In genomic region chr16:55834044-55834443, GRCh38 we compare ENCODE assay signal across 15 cellular contexts. TPM values are rescaled to one million over a fixed set of nuclear protein-coding genes. Genes with fewer than 3 reads are reported as not detected.
DNase-seq lines count a peak whose midpoint lies in the region; ATAC-seq, FAIRE-seq and TF ChIP-seq lines count a peak whose summit lies in the region.
"Had no signal": no experiment of that assay in that cellular context is flagged by ENCODE, and none has a peak within 500 bp of the region (broad histone marks: within the 10 kb centered on the region; RNA-seq: fewer than 3 reads in every experiment).

No MANE protein-coding gene starts in this region.

- no peak for TF ChIP-seq CTCF in esophagus squamous epithelium (IDR thresholded peaks at IDR 0.05)

- no peaks in the 10 kb centered on the region for H3K4me1 Mint-ChIP-seq in CD8-positive, alpha-beta memory T cell

- H3K9me3 Mint-ChIP-seq in CD8-positive, alpha-beta memory T cell = no peaks in the 10 kb centered on the region

- ATAC-seq in GM21367 (IDR thresholded peaks at IDR 0.05; ENCODE audit: unreplicated experiment) = peak; percentile 47
- ATAC-seq in HG03039 (IDR thresholded peaks at IDR 0.05; ENCODE audit: unreplicated experiment) = peak; percentile 71

- no peak overlapping the region for H3K4me3 Mint-ChIP-seq in CD8-positive, alpha-beta memory T cell

- no peak for TF ChIP-seq POLR2A in GM12891 (IDR thresholded peaks at IDR 0.05; ENCODE audit: low read depth, low read length)
- no peak for TF ChIP-seq POLR2A in esophagus squamous epithelium (IDR thresholded peaks at IDR 0.05)

- peaks cover 8 to 10% of the 10 kb centered on the region in 2 donors for H3K27me3 Mint-ChIP-seq in CD8-positive, alpha-beta memory T cell

- H3K36me3 ChIP-seq in CD8-positive, alpha-beta memory T cell (ENCODE audit: insufficient read depth, low read length) = no peaks in the 10 kb centered on the region
- no peaks in the 10 kb centered on the region for H3K36me3 ChIP-seq in esophagus squamous epithelium
- H3K36me3 ChIP-seq: colonic mucosa, sigmoid colon had no signal

- no peak overlapping the region for H3K27ac ChIP-seq in CD8-positive, alpha-beta memory T cell (ENCODE audit: low read depth, low read length)
- no peak overlapping the region for H3K27ac ChIP-seq in esophagus squamous epithelium
- H3K27ac ChIP-seq: colonic mucosa, KMS-11 had no signal

- POLR2A ChIA-PET in CD8-positive, alpha-beta memory T cell (lab: Charles Lee) = no interaction called here

- intact Hi-C loops in esophagus squamous epithelium (cut with DNase I) = no loop called here

- DNase-seq in GM12891 (ENCODE audit: insufficient read length, low spot score) = no peak
- peak; percentile 93 for DNase-seq in NOMO-1 treated with DMSO at 0.1 percent for 48 hours (lab: John Stamatoyannopoulos, UW; ENCODE audit: unreplicated experiment)
- no peak for DNase-seq in CD8-positive, alpha-beta memory T cell
- no peak for DNase-seq in foreskin melanocyte
- DNase-seq in putamen (ENCODE audit: low spot score) = no peak
- no peak for DNase-seq in esophagus squamous epithelium (lab: John Stamatoyannopoulos, UW)
- DNase-seq: colonic mucosa, DMS79 treated with DMSO at 0.1 percent for 48 hours, sigmoid colon, trophoblast cell had no signal

- H3K4me3 ChIP-seq in CD8-positive, alpha-beta memory T cell (ENCODE audit: low read length) = no peak overlapping the region
- no peak overlapping the region for H3K4me3 ChIP-seq in esophagus squamous epithelium
- H3K4me3 ChIP-seq: colonic mucosa, sigmoid colon had no signal

- CTCF ChIA-PET in CD8-positive, alpha-beta memory T cell (lab: Charles Lee) = no interaction called here

- 38 to 56% methylated on average over 7 of the region's 7 CpGs for WGBS in esophagus squamous epithelium, 2 donors

- no peaks in the 10 kb centered on the region for H3K36me3 Mint-ChIP-seq in CD8-positive, alpha-beta memory T cell

- H3K27ac Mint-ChIP-seq in CD8-positive, alpha-beta memory T cell = no peak overlapping the region

- H3K27me3 ChIP-seq in CD8-positive, alpha-beta memory T cell (ENCODE audit: insufficient read depth, low read length, poor library complexity, severe bottlenecking) = no peaks in the 10 kb centered on the region
- H3K27me3 ChIP-seq in esophagus squamous epithelium = peaks cover 0 to 17% (median 0%) of the 10 kb centered on the region in 4 donors
- H3K27me3 ChIP-seq: colonic mucosa, sigmoid colon had no signal

- H3K4me1 ChIP-seq in CD8-positive, alpha-beta memory T cell (ENCODE audit: insufficient read depth, low read length) = no peaks in the 10 kb centered on the region
- peaks cover 5 to 30% (median 19%) of the 10 kb centered on the region in 3 donors for H3K4me1 ChIP-seq in esophagus squamous epithelium
- H3K4me1 ChIP-seq: colonic mucosa, sigmoid colon had no signal

- no peaks in the 10 kb centered on the region for H3K9me3 ChIP-seq in CD8-positive, alpha-beta memory T cell (ENCODE audit: low read length)
- no peaks in the 10 kb centered on the region for H3K9me3 ChIP-seq in esophagus squamous epithelium
- H3K9me3 ChIP-seq: colonic mucosa, sigmoid colon had no signal

- FAIRE-seq in GM12891 (lab: Jason Lieb, UNC) = no peak

TF ChIP-seq in GM12891, 5 proteins besides CTCF, POLR2A, EP300 and RAD21:
- TF ChIP-seq SPI1 (IDR thresholded peaks at IDR 0.05; ENCODE audit: low read depth, low read length) = peak; percentile 84
- no peak for TF ChIP-seq TAF1 (IDR thresholded peaks at IDR 0.05; ENCODE audit: low read depth, low read length)
- no peak for TF ChIP-seq PAX5 (IDR thresholded peaks at IDR 0.05; ENCODE audit: insufficient read depth, low read length, severe bottlenecking)
- no peak for TF ChIP-seq POLR2AphosphoS5 (IDR thresholded peaks at IDR 0.05; ENCODE audit: low read depth, low read length)

RNA-seq across cellular contexts. Expression of gene CES1, which starts 1.1 kb away (rescaled TPM):
- polyA plus RNA-seq in GM12891 (2012; ENCODE audit: low read depth, missing spikeins) = not detected
- under 1 TPM in 1 of 2 experiments, not detected in 1; 0.24 TPM for total RNA-seq in CD8-positive, alpha-beta memory T cell
- polyA plus RNA-seq in CD8-positive, alpha-beta memory T cell = 4.9 TPM
- total RNA-seq in esophagus squamous epithelium = 100 to 1,000 TPM in 1 of 4 donors, 10 to 100 TPM in 1, 1 to 10 TPM in 1, under 1 TPM in 1; 0.88 to 181 (median 6.7) TPM
- total RNA-seq: activated CD8-positive, alpha-beta memory T cell treated with anti-CD3 and anti-CD28 coated beads for 36 hours had no signal

RNA-seq across cellular contexts. Expression of gene CES5A, which starts 41.1 kb away (rescaled TPM):
- polyA plus RNA-seq in GM12891 (2012; ENCODE audit: low read depth, missing spikeins) = not detected
- total RNA-seq in CD8-positive, alpha-beta memory T cell = not detected
- polyA plus RNA-seq in CD8-positive, alpha-beta memory T cell = not detected
- not detected for total RNA-seq in esophagus squamous epithelium
- total RNA-seq: activated CD8-positive, alpha-beta memory T cell treated with anti-CD3 and anti-CD28 coated beads for 36 hours; colonic mucosa; sigmoid colon had no signal
- polyA plus RNA-seq: AG04450, sigmoid colon had no signal
